Comparison of ENCODE assay signal across 27 cellular contexts in the genomic region with DNA sequence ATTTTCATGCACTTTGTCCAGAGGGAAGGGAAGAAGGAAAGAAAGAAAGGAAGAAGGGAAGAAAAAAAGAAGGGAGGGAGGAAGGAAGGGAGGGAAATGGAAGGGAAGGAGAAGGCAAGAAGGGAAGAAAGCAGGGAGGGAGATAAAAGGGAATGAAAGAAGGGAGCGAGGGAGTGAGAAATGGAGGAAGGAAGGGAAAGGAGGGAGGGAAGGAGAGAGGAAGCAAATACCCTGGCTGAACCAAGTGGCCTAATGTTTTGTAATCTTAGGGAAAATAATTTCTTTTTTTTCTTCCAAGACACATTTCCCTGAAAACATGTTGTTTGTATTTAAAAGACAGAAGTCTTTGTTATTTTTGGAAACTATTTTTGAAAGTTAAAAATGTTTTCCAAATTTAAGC.
"Had no signal": no experiment of that assay in that cellular context is flagged by ENCODE, and none has a peak within 500 bp of the region (broad histone marks: within the 10 kb centered on the region; RNA-seq: fewer than 3 reads in every experiment).

No MANE protein-coding gene starts in this region.

- H2AFZ ChIP-seq: neural progenitor cell, parathyroid adenoma had no signal

- FAIRE-seq: small intestine had no signal

- H3K9ac ChIP-seq: neural progenitor cell, parathyroid adenoma had no signal

- H3K36me3 ChIP-seq: neural progenitor cell, ovary, sigmoid colon, suprapubic skin, tibial artery, transverse colon, upper lobe of right lung, uterus had no signal

- H3K4me1 ChIP-seq: neural progenitor cell, parathyroid adenoma, psoas muscle, sigmoid colon, suprapubic skin, testis, transverse colon, upper lobe of right lung, uterus had no signal

- H3K27ac ChIP-seq: neural progenitor cell, ovary, parathyroid adenoma, psoas muscle, sigmoid colon, suprapubic skin, testis, tibial artery, transverse colon, upper lobe of right lung, uterus had no signal

- H3K4me3 ChIP-seq: neural progenitor cell, ovary, psoas muscle, sigmoid colon, suprapubic skin, testis, tibial artery, transverse colon, upper lobe of right lung, uterus had no signal

- H3K79me2 ChIP-seq: parathyroid adenoma had no signal

- DNase-seq: naive thymus-derived CD4-positive, alpha-beta T cell; natural killer cell; occipital lobe; ovary; posterior cingulate gyrus; psoas muscle; right cardiac atrium; sigmoid colon; small intestine; stimulated activated CD4-positive, alpha-beta T cell treated with anti-CD3 and anti-CD28 coated beads, Interleukin-15, amount 100 ng/mL, for 24 hours; stimulated activated CD4-positive, alpha-beta T cell treated with anti-CD3 and anti-CD28 coated beads, Interleukin-2, amount 100 ng/mL, for 24 hours; stimulated activated CD4-positive, alpha-beta T cell treated with anti-CD3 and anti-CD28 coated beads, Interleukin-2, amount 100 ng/mL, for 48 hours; stimulated activated CD4-positive, alpha-beta T cell treated with anti-CD3 and anti-CD28 coated beads, Interleukin-4, amount 100 ng/mL, for 4 hours; stimulated activated CD8-positive, alpha-beta memory T cell treated with anti-CD3 and anti-CD28 coated beads, Interleukin-4, amount 100 ng/mL, for 48 hours; stimulated activated naive CD4-positive, alpha-beta T cell; stimulated activated naive CD8-positive, alpha-beta T cell treated with anti-CD3 and anti-CD28 coated beads, Interleukin-15, amount 100 ng/mL, for 72 hours; stimulated activated naive CD8-positive, alpha-beta T cell treated with anti-CD3 and anti-CD28 coated beads, Interleukin-15, Interleukin-2, amounts not matched to agents 100 U/mL and 50 U/mL, for 24 hours; substantia nigra; testis; tibial artery; transverse colon; upper lobe of right lung; uterus had no signal

- ATAC-seq: naive thymus-derived CD4-positive, alpha-beta T cell; natural killer cell; psoas muscle; right cardiac atrium; stimulated activated memory B cell treated with anti-CD40 and anti-IgM and Interleukin-4, amounts not matched to agents 10 μg/mL and 1 μg/mL and 100 μg/mL, for 72 hours; stimulated activated naive CD8-positive, alpha-beta T cell treated with anti-CD3 and anti-CD28 coated beads, Interleukin-15, amount 100 ng/mL, for 72 hours; stimulated activated naive CD8-positive, alpha-beta T cell treated with anti-CD3 and anti-CD28 coated beads, Interleukin-15, Interleukin-2, amounts not matched to agents 100 U/mL and 50 U/mL, for 24 hours; upper lobe of right lung had no signal

- H3K27me3 ChIP-seq: neural progenitor cell, ovary, sigmoid colon, suprapubic skin, testis, tibial artery, transverse colon, upper lobe of right lung, uterus had no signal

- H3K4me2 ChIP-seq: neural progenitor cell had no signal

- H3K9me3 ChIP-seq: ovary, testis, uterus had no signal
